1 cellular context compared by ENCODE assay signal in the genomic region with DNA sequence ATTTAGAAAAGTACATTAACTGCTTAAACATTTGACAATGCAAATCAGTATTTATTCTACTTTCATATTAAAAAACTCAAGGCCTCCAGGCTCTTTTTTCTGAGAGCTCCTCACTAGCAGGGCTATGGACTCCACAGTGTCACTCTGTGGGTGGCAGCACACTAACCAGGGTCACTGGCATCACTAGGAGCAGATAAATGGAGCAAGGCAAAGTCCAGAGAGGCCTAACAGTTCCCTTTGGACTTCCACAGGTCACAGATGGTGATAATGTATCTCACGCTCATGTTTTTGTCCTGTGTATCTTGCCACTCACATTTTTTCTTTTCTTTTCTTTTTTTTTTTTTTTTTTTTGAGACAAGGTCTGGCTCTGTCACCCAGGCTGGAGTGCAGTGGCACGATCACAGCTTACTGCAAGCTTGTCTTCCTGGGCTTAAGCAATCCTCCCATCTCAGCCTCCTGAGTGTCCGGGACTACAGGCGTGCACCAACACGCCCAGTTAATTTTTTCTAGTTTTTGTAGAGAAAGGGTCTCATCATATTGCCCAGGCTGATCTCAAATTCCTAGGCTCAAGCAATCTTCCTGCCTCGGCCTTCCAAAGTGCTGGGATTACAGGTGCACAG.
A peak's percentile ranks its signal among the peaks of the same experiment; 100 is the strongest.
TF ChIP-seq lines count a peak whose summit lies in the region.

No MANE protein-coding gene starts in this region.

TF ChIP-seq in liver, 16 proteins besides CTCF, POLR2A, EP300 and RAD21 (continued from another document):
- TF ChIP-seq, protein P1, sequence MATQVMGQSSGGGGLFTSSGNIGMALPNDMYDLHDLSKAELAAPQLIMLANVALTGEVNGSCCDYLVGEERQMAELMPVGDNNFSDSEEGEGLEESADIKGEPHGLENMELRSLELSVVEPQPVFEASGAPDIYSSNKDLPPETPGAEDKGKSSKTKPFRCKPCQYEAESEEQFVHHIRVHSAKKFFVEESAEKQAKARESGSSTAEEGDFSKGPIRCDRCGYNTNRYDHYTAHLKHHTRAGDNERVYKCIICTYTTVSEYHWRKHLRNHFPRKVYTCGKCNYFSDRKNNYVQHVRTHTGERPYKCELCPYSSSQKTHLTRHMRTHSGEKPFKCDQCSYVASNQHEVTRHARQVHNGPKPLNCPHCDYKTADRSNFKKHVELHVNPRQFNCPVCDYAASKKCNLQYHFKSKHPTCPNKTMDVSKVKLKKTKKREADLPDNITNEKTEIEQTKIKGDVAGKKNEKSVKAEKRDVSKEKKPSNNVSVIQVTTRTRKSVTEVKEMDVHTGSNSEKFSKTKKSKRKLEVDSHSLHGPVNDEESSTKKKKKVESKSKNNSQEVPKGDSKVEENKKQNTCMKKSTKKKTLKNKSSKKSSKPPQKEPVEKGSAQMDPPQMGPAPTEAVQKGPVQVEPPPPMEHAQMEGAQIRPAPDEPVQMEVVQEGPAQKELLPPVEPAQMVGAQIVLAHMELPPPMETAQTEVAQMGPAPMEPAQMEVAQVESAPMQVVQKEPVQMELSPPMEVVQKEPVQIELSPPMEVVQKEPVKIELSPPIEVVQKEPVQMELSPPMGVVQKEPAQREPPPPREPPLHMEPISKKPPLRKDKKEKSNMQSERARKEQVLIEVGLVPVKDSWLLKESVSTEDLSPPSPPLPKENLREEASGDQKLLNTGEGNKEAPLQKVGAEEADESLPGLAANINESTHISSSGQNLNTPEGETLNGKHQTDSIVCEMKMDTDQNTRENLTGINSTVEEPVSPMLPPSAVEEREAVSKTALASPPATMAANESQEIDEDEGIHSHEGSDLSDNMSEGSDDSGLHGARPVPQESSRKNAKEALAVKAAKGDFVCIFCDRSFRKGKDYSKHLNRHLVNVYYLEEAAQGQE (IDR thresholded peaks at IDR 0.05), result peak; percentile 70
- TF ChIP-seq RXRA (IDR thresholded peaks at IDR 0.05), result peak; percentile 94 to 95
- peak in 1 of 2 donors; percentile 80 for TF ChIP-seq JUND (IDR thresholded peaks at IDR 0.05)
- peak; percentile 99 for TF ChIP-seq HNF4A (conservative IDR thresholded peaks at IDR 0.05)
- TF ChIP-seq TAF1 (conservative IDR thresholded peaks at IDR 0.05), result peak; percentile 38
- TF ChIP-seq FOXA1 (IDR thresholded peaks at IDR 0.05), result peak; percentile 23
- peak; percentile 98 for TF ChIP-seq HNF4G (IDR thresholded peaks at IDR 0.05)
- TF ChIP-seq, protein P2, sequence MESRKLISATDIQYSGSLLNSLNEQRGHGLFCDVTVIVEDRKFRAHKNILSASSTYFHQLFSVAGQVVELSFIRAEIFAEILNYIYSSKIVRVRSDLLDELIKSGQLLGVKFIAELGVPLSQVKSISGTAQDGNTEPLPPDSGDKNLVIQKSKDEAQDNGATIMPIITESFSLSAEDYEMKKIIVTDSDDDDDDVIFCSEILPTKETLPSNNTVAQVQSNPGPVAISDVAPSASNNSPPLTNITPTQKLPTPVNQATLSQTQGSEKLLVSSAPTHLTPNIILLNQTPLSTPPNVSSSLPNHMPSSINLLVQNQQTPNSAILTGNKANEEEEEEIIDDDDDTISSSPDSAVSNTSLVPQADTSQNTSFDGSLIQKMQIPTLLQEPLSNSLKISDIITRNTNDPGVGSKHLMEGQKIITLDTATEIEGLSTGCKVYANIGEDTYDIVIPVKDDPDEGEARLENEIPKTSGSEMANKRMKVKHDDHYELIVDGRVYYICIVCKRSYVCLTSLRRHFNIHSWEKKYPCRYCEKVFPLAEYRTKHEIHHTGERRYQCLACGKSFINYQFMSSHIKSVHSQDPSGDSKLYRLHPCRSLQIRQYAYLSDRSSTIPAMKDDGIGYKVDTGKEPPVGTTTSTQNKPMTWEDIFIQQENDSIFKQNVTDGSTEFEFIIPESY (IDR thresholded peaks at IDR 0.05), result peak; percentile 72
- TF ChIP-seq, protein P3, sequence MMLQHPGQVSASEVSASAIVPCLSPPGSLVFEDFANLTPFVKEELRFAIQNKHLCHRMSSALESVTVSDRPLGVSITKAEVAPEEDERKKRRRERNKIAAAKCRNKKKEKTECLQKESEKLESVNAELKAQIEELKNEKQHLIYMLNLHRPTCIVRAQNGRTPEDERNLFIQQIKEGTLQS (IDR thresholded peaks at IDR 0.05), result no peak
- TF ChIP-seq GABPA (IDR thresholded peaks at IDR 0.05 in 1 of 2, conservative IDR thresholded peaks at IDR 0.05 in 1 of 2), result peak in 1 of 2 donors; percentile 43
- TF ChIP-seq, protein P4, sequence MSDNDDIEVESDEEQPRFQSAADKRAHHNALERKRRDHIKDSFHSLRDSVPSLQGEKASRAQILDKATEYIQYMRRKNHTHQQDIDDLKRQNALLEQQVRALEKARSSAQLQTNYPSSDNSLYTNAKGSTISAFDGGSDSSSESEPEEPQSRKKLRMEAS (IDR thresholded peaks at IDR 0.05), result peak; percentile 76
- TF ChIP-seq NR2F2 (IDR thresholded peaks at IDR 0.05), result peak; percentile 55
- TF ChIP-seq YY1 (IDR thresholded peaks at IDR 0.05), result peak; percentile 84
- no peak for TF ChIP-seq FOXA2 (IDR thresholded peaks at IDR 0.05)
